Comparison of ENCODE assay signal across 1 cellular context in genomic region chr2:157839162-157839801, GRCh38.
A peak's percentile ranks its signal among the peaks of the same experiment; 100 is the strongest.
TF ChIP-seq lines count a peak whose summit lies in the region.

No MANE protein-coding gene starts in this region.

TF ChIP-seq in HEK293, 187 proteins besides CTCF, POLR2A, EP300 and RAD21 (continued from another document):
- peak; percentile 33; the same call in 1 of the 2 replicates for TF ChIP-seq HIC1 (tag by site-specific recombination; IDR thresholded peaks at IDR 0.05)
- TF ChIP-seq KLF8 (tag by site-specific recombination; IDR thresholded peaks at IDR 0.05) = peak; percentile 48; the same call in 1 of the 2 replicates
- no peak for TF ChIP-seq ZNF416 (tag by site-specific recombination; IDR thresholded peaks at IDR 0.05)
- TF ChIP-seq ZNF514 (tag by site-specific recombination; IDR thresholded peaks at IDR 0.05) = no peak
- peak; percentile 76 for TF ChIP-seq OSR2 (tag by site-specific recombination; IDR thresholded peaks at IDR 0.05)
- peak; percentile 73 for TF ChIP-seq ZNF596 (tag by site-specific recombination; IDR thresholded peaks at IDR 0.05)
- peak; percentile 34 for TF ChIP-seq ZNF341 (tag by site-specific recombination; IDR thresholded peaks at IDR 0.05; ENCODE audit: low read depth)
- peak; percentile 37; the same call in 1 of the 2 replicates for TF ChIP-seq ZBTB21 (tag by site-specific recombination; IDR thresholded peaks at IDR 0.05)
- peak; percentile 47; the same call in 1 of the 2 replicates for TF ChIP-seq ZBTB8A (tag by site-specific recombination; IDR thresholded peaks at IDR 0.05)
- TF ChIP-seq SP7 (tag by site-specific recombination; IDR thresholded peaks at IDR 0.05) = peak; percentile 93
- no peak for TF ChIP-seq GFI1B (tag by site-specific recombination; IDR thresholded peaks at IDR 0.05)
- TF ChIP-seq KLF10 (tag by site-specific recombination; IDR thresholded peaks at IDR 0.05) = peak; percentile 72
- TF ChIP-seq TSHZ1 (tag by site-specific recombination; IDR thresholded peaks at IDR 0.05; ENCODE audit: borderline replicate concordance) = no peak
- TF ChIP-seq ZNF501 (tag by site-specific recombination; IDR thresholded peaks at IDR 0.05) = 0 out of 2 replicates have a peak, but pooled peaks have one; percentile 27
- TF ChIP-seq ZBTB20 (tag by site-specific recombination; IDR thresholded peaks at IDR 0.05) = peak; percentile 88
- TF ChIP-seq ZFP69B (tag by site-specific recombination; IDR thresholded peaks at IDR 0.05) = peak; percentile 31; the same call in 1 of the 2 replicates
